ENCODE assay signal across 8 cellular contexts in the genomic region with DNA sequence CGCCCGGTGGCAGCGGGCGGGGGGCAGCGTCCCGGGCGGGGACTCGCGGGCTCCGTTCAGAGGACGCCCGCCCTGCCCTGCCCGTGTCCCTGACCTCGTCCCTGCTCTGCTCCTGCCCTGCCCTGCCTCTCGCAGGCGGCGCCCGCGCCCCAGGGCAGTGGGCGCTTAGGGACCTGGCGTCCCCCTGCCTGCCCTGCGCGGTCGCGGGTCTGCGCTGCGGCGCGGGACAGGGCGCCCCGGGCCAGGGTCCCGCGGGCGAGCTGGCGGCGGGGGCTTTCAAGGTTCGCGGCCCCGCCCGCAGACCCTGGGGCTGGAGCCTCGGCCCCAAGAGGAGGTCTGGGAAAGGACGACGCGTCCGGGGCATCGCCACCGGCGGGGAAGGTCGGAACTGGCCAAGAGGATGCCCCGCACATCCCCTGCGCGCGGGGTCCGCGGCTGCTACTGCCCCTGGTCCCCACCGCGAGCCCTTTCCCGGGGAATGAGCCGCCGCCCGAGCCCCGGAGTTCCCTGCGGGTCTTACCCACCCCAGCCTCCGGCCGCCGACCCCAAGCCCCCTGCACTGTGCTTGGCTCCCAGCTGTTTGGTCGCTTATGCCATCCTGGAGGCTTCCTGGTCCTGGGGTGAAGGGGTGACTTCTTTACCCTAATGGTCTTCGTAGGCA. TPM values are rescaled to one million over a fixed set of nuclear protein-coding genes. Genes with fewer than 3 reads are reported as not detected.
A peak's percentile ranks its signal among the peaks of the same experiment; 100 is the strongest.
DNase-seq lines count a peak whose midpoint lies in the region; ATAC-seq lines count a peak whose summit lies in the region.

No MANE protein-coding gene starts in this region.

- H3K27me3 ChIP-seq in muscle layer of colon (ENCODE audit: control insufficient read depth in 1 of 2, insufficient read depth in 2 of 2, low read length in 2 of 2): no peaks in the 10 kb centered on the region

- peak overlapping the region; percentile 64 to 92 for H3K4me3 ChIP-seq in muscle layer of colon (ENCODE audit: low read depth in 1 of 2, low read length in 2 of 2)

- no peak overlapping the region for H3K27ac Mint-ChIP-seq in dendritic cell treated with granulocyte-macrophage colony-stimulating factor and Interleukin-4, amounts not matched to agents 40 ng/mL and 50 ng/mL, for 4 days

- peak overlapping the region; percentile 57 for H3K4me3 Mint-ChIP-seq in dendritic cell treated with granulocyte-macrophage colony-stimulating factor and Interleukin-4, amounts not matched to agents 40 ng/mL and 50 ng/mL, for 4 days

- no peaks in the 10 kb centered on the region for H3K36me3 Mint-ChIP-seq in dendritic cell treated with granulocyte-macrophage colony-stimulating factor and Interleukin-4, amounts not matched to agents 40 ng/mL and 50 ng/mL, for 4 days (ENCODE audit: low read depth)

- no peaks in the 10 kb centered on the region for H3K36me3 ChIP-seq in muscle layer of colon (ENCODE audit: insufficient read depth, low read length)

- H3K9ac ChIP-seq in muscle layer of colon (ENCODE audit: low read length): no peak overlapping the region

- H3K9me3 Mint-ChIP-seq in dendritic cell treated with granulocyte-macrophage colony-stimulating factor and Interleukin-4, amounts not matched to agents 40 ng/mL and 50 ng/mL, for 4 days: no peaks in the 10 kb centered on the region

- no peaks in the 10 kb centered on the region for H3K9me3 ChIP-seq in muscle layer of colon (ENCODE audit: low read length)

- peaks cover 9% of the 10 kb centered on the region for H3K4me1 ChIP-seq in muscle layer of colon (ENCODE audit: insufficient read depth, low read length)

- peaks cover 19% of the 10 kb centered on the region for H3K27me3 Mint-ChIP-seq in dendritic cell treated with granulocyte-macrophage colony-stimulating factor and Interleukin-4, amounts not matched to agents 40 ng/mL and 50 ng/mL, for 4 days

- peaks cover 12% of the 10 kb centered on the region for H3K4me1 Mint-ChIP-seq in dendritic cell treated with granulocyte-macrophage colony-stimulating factor and Interleukin-4, amounts not matched to agents 40 ng/mL and 50 ng/mL, for 4 days (ENCODE audit: low read depth)

- DNase-seq in DMS53 (lab: John Stamatoyannopoulos, UW) (peak; percentile 81), NCI-H460 (ENCODE audit: extremely low read depth, low read depth) (peak; percentile 14), germinal center (ENCODE audit: low spot score) (no peak), T1000 (lab: John Stamatoyannopoulos, UW) (no peak), NCI-H2196 treated with DMSO at 0.1 percent for 48 hours (lab: John Stamatoyannopoulos, UW; ENCODE audit: unreplicated experiment) (no peak)

- intact Hi-C loops in dendritic cell treated with granulocyte-macrophage colony-stimulating factor and Interleukin-4, amounts not matched to agents 40 ng/mL and 50 ng/mL, for 4 days (cut with micrococcal nuclease): loop anchor here (5.0 kb wide), 1 partner anchor 94 kb away; no protein-coding TSS in a partner anchor

- peak overlapping the region; percentile 50 for H3K27ac ChIP-seq in muscle layer of colon (ENCODE audit: low read depth, low read length)

- ATAC-seq in GM21526 (IDR thresholded peaks at IDR 0.05; ENCODE audit: low FRiP score, unreplicated experiment): peak; percentile 28

RNA-seq across cellular contexts. Expression of gene RNF144A, which starts 0.7 kb away (rescaled TPM):
- total RNA-seq in NCI-H460 (2014; rRNA removed; shearing (Covaris generic)): 6.9 and 7.3 TPM in 2 replicates
- polyA plus RNA-seq in NCI-H460 (2014; cell fraction: nucleus; rRNA removed): 7.9 and 9.5 TPM in 2 replicates

RNA-seq across cellular contexts. Expression of gene RSAD2, which starts 40.3 kb away (rescaled TPM):
- total RNA-seq in NCI-H460 (2014; rRNA removed; shearing (Covaris generic)): 0.02 TPM in 1 of 2 replicates, not detected in the other
- 0.60 TPM in 1 of 2 replicates, not detected in the other for polyA plus RNA-seq in NCI-H460 (2014; cell fraction: nucleus; rRNA removed)

RNA-seq across cellular contexts. Expression of gene CMPK2, which starts 52.2 kb away (rescaled TPM):
- total RNA-seq in NCI-H460 (2014; rRNA removed; shearing (Covaris generic)): 0.17 and 0.40 TPM in 2 replicates
- polyA plus RNA-seq in NCI-H460 (2014; cell fraction: nucleus; rRNA removed): 4.8 and 5.7 TPM in 2 replicates

Comparison
In these comparisons a context has a peak if more than half of its experiments do, and no peak if none do; other contexts are left out.
1. DNase-seq: peak in DMS53 (single experiment) and NCI-H460 (single experiment); none in germinal center (single experiment), T1000 (single experiment) and NCI-H2196 treated with DMSO at 0.1 percent for 48 hours (single experiment).